1 cellular context compared by ENCODE assay signal in genomic region chr2:215617060-215617824, GRCh38.
TF ChIP-seq lines count a peak whose summit lies in the region.

No MANE protein-coding gene starts in this region.

TF ChIP-seq in HepG2, 621 proteins besides CTCF, POLR2A, EP300 and RAD21 (continued from another document and continues in another):
- TF ChIP-seq CEBPZ (IDR thresholded peaks at IDR 0.05; ENCODE audit: low read length) (no peak), CENPT (CRISPR knock-in tag; IDR thresholded peaks at IDR 0.05; ENCODE audit: low read depth) (no peak), PLRG1 (conservative IDR thresholded peaks at IDR 0.05) (no peak), ZNF780A (CRISPR knock-in tag; IDR thresholded peaks at IDR 0.05) (no peak), ZNF543 (CRISPR knock-in tag; IDR thresholded peaks at IDR 0.05) (no peak), KLF11 (CRISPR knock-in tag; IDR thresholded peaks at IDR 0.05) (peak; percentile 82), RFXAP (CRISPR knock-in tag; IDR thresholded peaks at IDR 0.05; ENCODE audit: borderline replicate concordance) (peak; percentile 75), SMYD3 (CRISPR knock-in tag; IDR thresholded peaks at IDR 0.05) (peak; percentile 80), STAG1 (CRISPR knock-in tag; IDR thresholded peaks at IDR 0.05) (peak; percentile 51), ZNF609 (CRISPR knock-in tag; IDR thresholded peaks at IDR 0.05; ENCODE audit: borderline replicate concordance) (peak; percentile 97), MAFF (IDR thresholded peaks at IDR 0.05; ENCODE audit: low read depth, low read length) (no peak), MEIS2 (CRISPR knock-in tag; IDR thresholded peaks at IDR 0.05) (peak; percentile 95), SP2 (CRISPR knock-in tag; IDR thresholded peaks at IDR 0.05) (no peak), RNF219 (CRISPR knock-in tag; IDR thresholded peaks at IDR 0.05) (peak; percentile 97), TCF12 (IDR thresholded peaks at IDR 0.05) (no peak), TCF12 (CRISPR knock-in tag; IDR thresholded peaks at IDR 0.05) (peak; percentile 100), ZNF616 (CRISPR knock-in tag; IDR thresholded peaks at IDR 0.05; ENCODE audit: low read depth) (0 out of 2 replicates have a peak, but pooled peaks have one; percentile 47), SPEN (CRISPR knock-in tag; IDR thresholded peaks at IDR 0.05; ENCODE audit: low read depth) (no peak), ZNF10 (CRISPR knock-in tag; IDR thresholded peaks at IDR 0.05; ENCODE audit: borderline replicate concordance, low read depth) (no peak), SMAD3 (CRISPR knock-in tag; IDR thresholded peaks at IDR 0.05) (peak; percentile 84; the same call in 1 of the 2 replicates), FIP1L1 (IDR thresholded peaks at IDR 0.05; ENCODE audit: borderline replicate concordance, insufficient read depth, low read depth, low read length) (no peak), U2AF1 (optimal IDR thresholded peaks at IDR 0.05; ENCODE audit: low read depth, low read length) (no peak), SNAI1 (CRISPR knock-in tag; IDR thresholded peaks at IDR 0.05; ENCODE audit: borderline replicate concordance) (peak; percentile 73; the same call in 1 of the 2 replicates), MAF1 (CRISPR knock-in tag; IDR thresholded peaks at IDR 0.05; ENCODE audit: borderline replicate concordance) (no peak), ELF1 (CRISPR knock-in tag; IDR thresholded peaks at IDR 0.05) (peak; percentile 63; the same call in 1 of the 2 replicates), ATF6 (CRISPR knock-in tag; conservative IDR thresholded peaks at IDR 0.05) (no peak), ZNF224 (CRISPR knock-in tag; IDR thresholded peaks at IDR 0.05) (0 out of 2 replicates have a peak, but pooled peaks have one; percentile 29), TBX3 (IDR thresholded peaks at IDR 0.05; ENCODE audit: borderline replicate concordance) (peak; percentile 97), RARA (CRISPR knock-in tag; IDR thresholded peaks at IDR 0.05) (no peak; the same call in none of the 2 replicates), ZNF720 (CRISPR knock-in tag; IDR thresholded peaks at IDR 0.05) (no peak), SIX4 (CRISPR knock-in tag; IDR thresholded peaks at IDR 0.05) (peak; percentile 90), KMT2B (CRISPR knock-in tag; IDR thresholded peaks at IDR 0.05) (peak; percentile 62; the same call in 1 of the 2 replicates), ZFP90 (CRISPR knock-in tag; IDR thresholded peaks at IDR 0.05; ENCODE audit: borderline replicate concordance) (peak; percentile 79; the same call in 1 of the 2 replicates), SP4 (CRISPR knock-in tag; IDR thresholded peaks at IDR 0.05) (no peak), TRIM24 (CRISPR knock-in tag; IDR thresholded peaks at IDR 0.05) (peak; percentile 73; the same call in 1 of the 2 replicates), DDIT3 (CRISPR knock-in tag; IDR thresholded peaks at IDR 0.05) (peak; percentile 67; the same call in 1 of the 2 replicates), ZNF747 (CRISPR knock-in tag; IDR thresholded peaks at IDR 0.05; ENCODE audit: borderline replicate concordance) (peak; percentile 43; the same call in 1 of the 2 replicates), MIER3 (CRISPR knock-in tag; IDR thresholded peaks at IDR 0.05; ENCODE audit: borderline replicate concordance) (peak; percentile 91; the same call in 1 of the 2 replicates), ZNF292 (CRISPR knock-in tag; IDR thresholded peaks at IDR 0.05; ENCODE audit: borderline replicate concordance, low read depth) (peak; percentile 72), PAWR (CRISPR knock-in tag; IDR thresholded peaks at IDR 0.05; ENCODE audit: borderline replicate concordance) (no peak), EZH2 (conservative IDR thresholded peaks at IDR 0.05; ENCODE audit: low read depth, low read length) (no peak), HOXA3 (CRISPR knock-in tag; IDR thresholded peaks at IDR 0.05) (peak; percentile 67), DPF2 (CRISPR knock-in tag; IDR thresholded peaks at IDR 0.05; ENCODE audit: borderline replicate concordance, low read depth) (peak; percentile 96), HNRNPLL (IDR thresholded peaks at IDR 0.05; ENCODE audit: low read depth, low read length, poor library complexity, severe bottlenecking) (no peak), GABPB1 (CRISPR knock-in tag; IDR thresholded peaks at IDR 0.05) (no peak), CHD4 (IDR thresholded peaks at IDR 0.05; ENCODE audit: borderline replicate concordance, low read length) (peak; percentile 23; the same call in 1 of the 2 replicates), ZNF503 (CRISPR knock-in tag; IDR thresholded peaks at IDR 0.05) (peak; percentile 100), ZNF841 (CRISPR knock-in tag; IDR thresholded peaks at IDR 0.05; ENCODE audit: borderline replicate concordance) (no peak), ARID4A (CRISPR knock-in tag; IDR thresholded peaks at IDR 0.05; ENCODE audit: borderline replicate concordance) (peak; percentile 36; the same call in 1 of the 2 replicates)
